24 cellular contexts compared by ENCODE assay signal in the genomic region with DNA sequence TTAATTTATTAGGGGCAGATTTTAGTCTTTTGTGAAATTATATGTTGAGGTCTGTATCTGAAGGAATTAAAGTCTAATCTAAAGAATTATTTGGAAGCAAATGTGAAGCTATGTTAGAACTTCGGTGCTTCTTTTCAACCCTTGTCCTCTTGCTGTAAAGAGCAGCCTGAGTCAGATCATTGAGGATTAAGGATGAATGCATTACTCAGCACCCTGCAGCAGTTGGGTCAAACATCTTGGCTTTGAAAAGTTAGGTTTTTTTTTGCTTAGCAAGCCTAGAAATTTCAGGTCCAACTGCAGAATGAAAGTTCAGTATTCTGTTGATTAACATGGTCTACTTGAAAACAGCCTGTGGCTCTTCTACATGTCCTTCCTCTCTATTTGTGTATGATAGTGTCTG. TPM values are rescaled to one million over a fixed set of nuclear protein-coding genes. Genes with fewer than 3 reads are reported as not detected.
DNase-seq lines count a peak whose midpoint lies in the region; ATAC-seq lines count a peak whose summit lies in the region.
"Had no signal": no experiment of that assay in that cellular context is flagged by ENCODE, and none has a peak within 500 bp of the region (broad histone marks: within the 10 kb centered on the region; RNA-seq: fewer than 3 reads in every experiment).

No MANE protein-coding gene starts in this region.

- ATAC-seq in HG02870 (IDR thresholded peaks at IDR 0.05; ENCODE audit: unreplicated experiment): no peak
- ATAC-seq in activated naive CD4-positive, alpha-beta T cell treated with anti-CD3 and anti-CD28 coated beads, Interleukin-2, amount 50 U/mL, for 72 hours: no peak
- ATAC-seq: left cardiac atrium; stimulated activated effector memory CD8-positive, alpha-beta T cell treated with anti-CD3 and anti-CD28 coated beads, Interleukin-12 subunit alpha, Interleukin-12 subunit beta, amount 100 ng/mL, for 72 hours; T-cell had no signal

- no peak overlapping the region for H3K27ac Mint-ChIP-seq in activated naive CD4-positive, alpha-beta T cell treated with anti-CD3 and anti-CD28 coated beads, Interleukin-2, amount 50 U/mL, for 72 hours
- H3K27ac Mint-ChIP-seq: activated CD4-positive, alpha-beta memory T cell treated with anti-CD3 and anti-CD28 coated beads, Interleukin-2, amount 10 ng/mL, durations not matched to agents 7 days and 5 days; activated naive CD8-positive, alpha-beta T cell; CD14-positive monocyte; stimulated activated effector memory CD8-positive, alpha-beta T cell treated with anti-CD3 and anti-CD28 coated beads, Interleukin-12 subunit alpha, Interleukin-12 subunit beta, amount 100 ng/mL, for 72 hours; T-cell had no signal

- DNase-seq in HCEC 1CT (peak; percentile 59), amniotic epithelial cell (ENCODE audit: low read depth) (peak; percentile 76), fibroblast of the conjunctiva (ENCODE audit: low read depth) (peak; percentile 23), stromal cell of bone marrow (ENCODE audit: low read depth) (peak; percentile 52), nucleus accumbens (lab: John Stamatoyannopoulos, UW) (no peak)
- no peak for DNase-seq in activated naive CD4-positive, alpha-beta T cell treated with anti-CD3 and anti-CD28 coated beads, Interleukin-2, amount 50 U/mL, for 72 hours (ENCODE audit: low spot score in 2 of 2)
- DNase-seq: activated CD4-positive, alpha-beta memory T cell treated with anti-CD3 and anti-CD28 coated beads, Interleukin-2, amount 10 ng/mL, durations not matched to agents 7 days and 5 days; activated T-cell treated with anti-CD3 and anti-CD28 coated beads, Interleukin-2, amount 50 U/mL, for 48 hours; central memory CD4-positive, alpha-beta T cell; effector CD8-positive, alpha-beta T cell; foreskin melanocyte; left cardiac atrium; midbrain; MM.1S; NCI-H187 treated with DMSO at 0.1 percent for 48 hours; NK-92 treated with Interleukin-12 subunit alpha and Interleukin-12 subunit beta, amount 100 ng/mL, for 24 hours; stimulated activated CD4-positive, alpha-beta T cell treated with anti-CD3 and anti-CD28 coated beads, Interleukin-15, amount 100 ng/mL, for 24 hours; T-cell; WERI-Rb-1 had no signal

- H3K36me3 Mint-ChIP-seq in activated naive CD4-positive, alpha-beta T cell treated with anti-CD3 and anti-CD28 coated beads, Interleukin-2, amount 50 U/mL, for 72 hours: no peaks in the 10 kb centered on the region
- H3K36me3 Mint-ChIP-seq: activated naive CD8-positive, alpha-beta T cell; CD14-positive monocyte; stimulated activated effector memory CD8-positive, alpha-beta T cell treated with anti-CD3 and anti-CD28 coated beads, Interleukin-12 subunit alpha, Interleukin-12 subunit beta, amount 100 ng/mL, for 72 hours; T-cell had no signal

- H3K9me3 Mint-ChIP-seq in activated naive CD4-positive, alpha-beta T cell treated with anti-CD3 and anti-CD28 coated beads, Interleukin-2, amount 50 U/mL, for 72 hours: no peaks in the 10 kb centered on the region
- H3K9me3 Mint-ChIP-seq: activated CD4-positive, alpha-beta memory T cell treated with anti-CD3 and anti-CD28 coated beads, Interleukin-2, amount 10 ng/mL, durations not matched to agents 7 days and 5 days; neural crest cell; stimulated activated effector memory CD8-positive, alpha-beta T cell treated with anti-CD3 and anti-CD28 coated beads, Interleukin-12 subunit alpha, Interleukin-12 subunit beta, amount 100 ng/mL, for 72 hours; T-cell had no signal

RNA-seq across cellular contexts. Expression of a gene that starts 57.6 kb away (rescaled TPM):
- under 1 TPM in 1 of 2 donors, not detected in 1; 0.12 TPM for total RNA-seq in activated naive CD4-positive, alpha-beta T cell treated with anti-CD3 and anti-CD28 coated beads, Interleukin-2, amount 50 U/mL, for 72 hours

Comparison
In these comparisons a context has a peak if more than half of its experiments do, and no peak if none do; other contexts are left out.
1. DNase-seq: peak in HCEC 1CT (single experiment), amniotic epithelial cell (single experiment), fibroblast of the conjunctiva (single experiment) and stromal cell of bone marrow (single experiment); none in nucleus accumbens (0 of 56) and activated naive CD4-positive, alpha-beta T cell treated with anti-CD3 and anti-CD28 coated beads, Interleukin-2, amount 50 U/mL, for 72 hours (0 of 2).